In the genomic region with DNA sequence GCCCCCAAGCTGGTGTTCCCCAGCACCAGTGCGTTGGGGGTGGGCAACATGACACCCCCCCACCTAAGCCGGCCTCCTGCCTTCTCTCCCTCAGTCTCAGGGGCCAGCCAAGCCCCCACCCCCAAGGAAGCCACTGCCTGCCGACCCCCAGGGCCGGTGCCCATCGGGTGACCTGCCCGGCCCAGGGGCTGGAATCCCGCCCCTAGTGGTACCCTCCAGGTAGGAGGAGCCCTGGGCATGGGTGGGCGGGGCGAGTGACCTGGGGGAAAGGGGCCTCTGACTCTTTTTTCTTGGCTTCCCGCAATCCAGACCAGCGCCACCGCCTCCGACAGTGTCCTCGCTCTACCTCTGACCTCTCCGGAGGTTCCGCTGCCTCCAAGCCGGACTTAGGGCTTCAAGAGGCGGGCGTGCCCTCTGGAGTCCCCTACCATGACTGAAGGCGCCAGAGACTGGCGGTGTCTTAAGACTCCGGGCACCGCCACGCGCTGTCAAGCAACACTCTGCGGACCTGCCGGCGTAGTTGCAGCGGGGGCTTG, we compare ENCODE assay signal across 9 cellular contexts. TPM values are rescaled to one million over a fixed set of nuclear protein-coding genes. Genes with fewer than 3 reads are reported as not detected.
DNase-seq lines count a peak whose midpoint lies in the region; ATAC-seq and TF ChIP-seq lines count a peak whose summit lies in the region.
"Had no signal": no experiment of that assay in that cellular context is flagged by ENCODE, and none has a peak within 500 bp of the region (broad histone marks: within the 10 kb centered on the region; RNA-seq: fewer than 3 reads in every experiment).

No MANE protein-coding gene starts in this region.

- no peak for TF ChIP-seq POLR2A in testis (IDR thresholded peaks at IDR 0.05)

- no peak overlapping the region for H3K27ac ChIP-seq in testis

- peaks cover 11% of the 10 kb centered on the region for H3K27me3 Mint-ChIP-seq in neural crest cell (ENCODE audit: low read depth)

- no peaks in the 10 kb centered on the region for H3K9me3 Mint-ChIP-seq in neural crest cell

- peak overlapping the region; percentile 84 for H3K4me3 Mint-ChIP-seq in neural crest cell

- no peak for ATAC-seq in GM21529 (IDR thresholded peaks at IDR 0.05; ENCODE audit: unreplicated experiment)

- peaks cover 21% of the 10 kb centered on the region for H3K4me1 ChIP-seq in testis

- H3K36me3 Mint-ChIP-seq in neural crest cell (ENCODE audit: low read depth) = no peaks in the 10 kb centered on the region

- H3K4me1 Mint-ChIP-seq in neural crest cell = peaks cover 38% of the 10 kb centered on the region

- intact Hi-C loops in testis (cut with DNase I; ENCODE audit: low total_unique reads) = loop anchor here (5.0 kb wide), 1 partner anchor 110 kb away; no protein-coding TSS in a partner anchor

- H3K4me3 ChIP-seq in Jurkat, Clone E6-1 (ENCODE audit: low read length) = peak overlapping the region; percentile 79
- H3K4me3 ChIP-seq in testis = no peak overlapping the region

- no peaks in the 10 kb centered on the region for H3K27me3 ChIP-seq in testis

- 27 to 37% methylated on average over 3 to 26 of the region's 29 CpGs for WGBS in testis, 2 donors

- H3K27ac Mint-ChIP-seq in neural crest cell (ENCODE audit: unreplicated experiment) = no peak overlapping the region

- DNase-seq in Daoy (ENCODE audit: low read depth) = peak; percentile 53
- no peak for DNase-seq in Jurkat, Clone E6-1 (ENCODE audit: low read depth, low spot score)
- peak; percentile 82 for DNase-seq in ecto neural progenitor cell (ENCODE audit: low spot score)
- no peak for DNase-seq in neural crest cell (ENCODE audit: low read depth, low spot score)
- DNase-seq in GM19240 (ENCODE audit: insufficient read length, low spot score) = no peak
- no peak for DNase-seq in testis

- TF ChIP-seq CTCF in neural crest cell (conservative IDR thresholded peaks at IDR 0.05) (no peak), testis (IDR thresholded peaks at IDR 0.05) (no peak)

- H3K9me3 ChIP-seq in testis = no peaks in the 10 kb centered on the region

- H3K36me3 ChIP-seq in testis (ENCODE audit: low read depth, missing control alignments) = no peaks in the 10 kb centered on the region

RNA-seq across cellular contexts. Expression of a gene that starts 1.3 kb away (rescaled TPM):
- 10.6 and 16.7 TPM in 2 replicates for total RNA-seq in Daoy (2014; rRNA removed; shearing (Covaris generic))
- 21.1 TPM for polyA plus RNA-seq in Jurkat, Clone E6-1 (2012; ENCODE audit: insufficient read depth, insufficient read length)
- 26.4 and 28.5 TPM in 2 replicates for total RNA-seq in neural crest cell
- 1 to 10 TPM; 5.3 to 6.9 TPM for total RNA-seq in testis
- polyA plus RNA-seq in testis (ENCODE audit: insufficient read depth, low read depth, low replicate concordance) = 6.0 TPM

RNA-seq across cellular contexts. Expression of a gene that starts 11.1 kb away (rescaled TPM):
- 44.5 and 46.2 TPM in 2 replicates for total RNA-seq in Daoy (2014; rRNA removed; shearing (Covaris generic))
- polyA plus RNA-seq in Jurkat, Clone E6-1 (2012; ENCODE audit: insufficient read depth, insufficient read length) = 41.8 TPM
- total RNA-seq in neural crest cell (82.2 and 85.1 TPM in 2 replicates), testis (10 to 100 TPM; 30.7 to 34.5 TPM)
- 42.6 TPM for polyA plus RNA-seq in testis (ENCODE audit: insufficient read depth, low read depth, low replicate concordance)

RNA-seq across cellular contexts. Expression of a gene that starts 16.4 kb away (rescaled TPM):
- total RNA-seq in Daoy (2014; rRNA removed; shearing (Covaris generic)) = 1.1 and 2.4 TPM in 2 replicates
- 10.9 TPM for polyA plus RNA-seq in Jurkat, Clone E6-1 (2012; ENCODE audit: insufficient read depth, insufficient read length)
- total RNA-seq in neural crest cell (5.6 and 6.6 TPM in 2 replicates), testis (1 to 10 TPM; 7.5 to 7.7 TPM)
- polyA plus RNA-seq in testis (ENCODE audit: insufficient read depth, low read depth, low replicate concordance) = 9.9 TPM

RNA-seq across cellular contexts. Expression of a gene that starts 28.6 kb away (rescaled TPM):
- not detected in 2 replicates for total RNA-seq in Daoy (2014; rRNA removed; shearing (Covaris generic))
- not detected for polyA plus RNA-seq in Jurkat, Clone E6-1 (2012; ENCODE audit: insufficient read depth, insufficient read length)
- total RNA-seq in neural crest cell (not detected in 2 replicates), testis (1 to 10 TPM; 4.5 to 9.4 TPM)
- 15.2 TPM for polyA plus RNA-seq in testis (ENCODE audit: insufficient read depth, low read depth, low replicate concordance)
- total RNA-seq: bronchial epithelial cell had no signal
- polyA plus RNA-seq: keratinocyte had no signal

RNA-seq across cellular contexts. Expression of a gene that starts 28.6 kb away (rescaled TPM):
- not detected in 2 replicates for total RNA-seq in Daoy (2014; rRNA removed; shearing (Covaris generic))
- not detected for polyA plus RNA-seq in Jurkat, Clone E6-1 (2012; ENCODE audit: insufficient read depth, insufficient read length)
- total RNA-seq in neural crest cell = 1.3 and 3.4 TPM in 2 replicates
- 10 to 100 TPM in 1 of 2 donors, 1 to 10 TPM in 1; 9.9 to 14.4 TPM for total RNA-seq in testis
- polyA plus RNA-seq in testis (ENCODE audit: insufficient read depth, low read depth, low replicate concordance) = 20.4 TPM

Comparison
In these comparisons a context has a peak if more than half of its experiments do, and no peak if none do; other contexts are left out.
1. DNase-seq: peak in Daoy (single experiment) and ecto neural progenitor cell (single experiment); none in Jurkat, Clone E6-1 (single experiment), neural crest cell (single experiment), GM19240 (single experiment) and testis (single experiment).